Comparison of ENCODE assay signal across 15 cellular contexts in genomic region chr13:110331362-110331761, GRCh38. TPM values are rescaled to one million over a fixed set of nuclear protein-coding genes. Genes with fewer than 3 reads are reported as not detected.
DNase-seq lines count a peak whose midpoint lies in the region; ATAC-seq and TF ChIP-seq lines count a peak whose summit lies in the region.
"Had no signal": no experiment of that assay in that cellular context is flagged by ENCODE, and none has a peak within 500 bp of the region (broad histone marks: within the 10 kb centered on the region; RNA-seq: fewer than 3 reads in every experiment).

No MANE protein-coding gene starts in this region.

- CTCF ChIA-PET in activated CD4-positive, alpha-beta memory T cell treated with anti-CD3 and anti-CD28 coated beads for 36 hours (lab: Charles Lee) = no interaction called here

- peaks cover 74% of the 10 kb centered on the region for H3K36me3 Mint-ChIP-seq in endodermal cell (ENCODE audit: low read depth)
- H3K36me3 Mint-ChIP-seq in activated CD4-positive, alpha-beta memory T cell treated with anti-CD3 and anti-CD28 coated beads for 36 hours = no peaks in the 10 kb centered on the region
- H3K36me3 Mint-ChIP-seq: CD8-positive, alpha-beta T cell had no signal

- peaks cover 89% of the 10 kb centered on the region for H3K36me3 ChIP-seq in endodermal cell (ENCODE audit: control insufficient read depth, insufficient read depth, low read length)
- no peaks in the 10 kb centered on the region for H3K36me3 ChIP-seq in muscle layer of duodenum (ENCODE audit: control insufficient read depth in 1 of 2, insufficient read depth in 2 of 2, low read length in 2 of 2)
- H3K36me3 ChIP-seq in thyroid gland = no peaks in the 10 kb centered on the region

- no peak overlapping the region for H3K4me3 ChIP-seq in endodermal cell (ENCODE audit: low read length)
- no peak overlapping the region for H3K4me3 ChIP-seq in muscle layer of duodenum (ENCODE audit: low read depth in 1 of 2, low read length in 2 of 2)
- H3K4me3 ChIP-seq in thyroid gland (replicated peaks in 1 of 3) = no peak overlapping the region
- H3K4me3 ChIP-seq: PC-9 had no signal

- TF ChIP-seq CTCF in endodermal cell (conservative IDR thresholded peaks at IDR 0.05) (no peak), thyroid gland (IDR thresholded peaks at IDR 0.05) (no peak)

- TF ChIP-seq POLR2A in thyroid gland (IDR thresholded peaks at IDR 0.05) = peak in 1 of 2 donors; percentile 40

- H3K9me3 ChIP-seq in endodermal cell (ENCODE audit: control insufficient read depth, low read length) (no peaks in the 10 kb centered on the region), muscle layer of duodenum (ENCODE audit: control insufficient read depth in 1 of 2, low read length in 2 of 2) (no peaks in the 10 kb centered on the region), thyroid gland (no peaks in the 10 kb centered on the region)

- intact Hi-C loops in thyroid gland (cut with DNase I) = no loop called here
- intact Hi-C loops in activated CD4-positive, alpha-beta memory T cell treated with anti-CD3 and anti-CD28 coated beads for 36 hours (cut with micrococcal nuclease) = no loop called here

- peak overlapping the region; percentile 78 for H3K27ac Mint-ChIP-seq in endodermal cell
- H3K27ac Mint-ChIP-seq in activated CD4-positive, alpha-beta memory T cell treated with anti-CD3 and anti-CD28 coated beads for 36 hours = no peak overlapping the region
- H3K27ac Mint-ChIP-seq: CD8-positive, alpha-beta T cell; T-helper 17 cell had no signal

- peaks cover 8% of the 10 kb centered on the region for H3K4me1 ChIP-seq in endodermal cell (ENCODE audit: control insufficient read depth, insufficient read depth, low read length)
- H3K4me1 ChIP-seq in muscle layer of duodenum (ENCODE audit: control insufficient read depth in 1 of 2, insufficient read depth in 2 of 2, low read length in 2 of 2) = peaks cover 11 to 26% of the 10 kb centered on the region in 2 donors
- H3K4me1 ChIP-seq in thyroid gland = peaks cover 48 to 66% of the 10 kb centered on the region in 2 donors

- 83 to 95% methylated on average over 2 to 9 of the region's 11 CpGs for WGBS in endodermal cell (ENCODE audit: insufficient coverage in 1 of 2, insufficient read length in 1 of 2), 2 experiments
- WGBS in thyroid gland, 2 donors = 14 to 29% methylated on average over 11 of the region's 11 CpGs

- H3K4me3 Mint-ChIP-seq in endodermal cell = no peak overlapping the region
- no peak overlapping the region for H3K4me3 Mint-ChIP-seq in activated CD4-positive, alpha-beta memory T cell treated with anti-CD3 and anti-CD28 coated beads for 36 hours
- H3K4me3 Mint-ChIP-seq: CD8-positive, alpha-beta T cell; T-helper 17 cell had no signal

- H3K9ac ChIP-seq in endodermal cell (ENCODE audit: extremely low read depth, low read length, poor library complexity, severe bottlenecking) = no peak overlapping the region

- DNase-seq in M059J (ENCODE audit: low read depth) (peak; percentile 84), endodermal cell (no peak), thyroid gland (peak; percentile 84 to 87), SW 1271 (lab: John Stamatoyannopoulos, UW) (no peak), left lobe of liver (ENCODE audit: low spot score) (no peak), Kasumi-1 (lab: John Stamatoyannopoulos, UW) (no peak)
- DNase-seq in activated CD4-positive, alpha-beta memory T cell treated with anti-CD3 and anti-CD28 coated beads for 36 hours = no peak
- DNase-seq: activated CD4-positive, alpha-beta T cell treated with anti-CD3 and anti-CD28 coated beads, Interleukin-2, amount 50 U/mL, for 48 hours; CD8-positive, alpha-beta T cell; GF-D8; PC-9; stimulated activated naive CD4-positive, alpha-beta T cell treated with Interleukin-2 at 50 U/mL for 16 hours; T-helper 17 cell had no signal

- no peaks in the 10 kb centered on the region for H3K27me3 Mint-ChIP-seq in endodermal cell (ENCODE audit: insufficient read depth)
- H3K27me3 Mint-ChIP-seq in activated CD4-positive, alpha-beta memory T cell treated with anti-CD3 and anti-CD28 coated beads for 36 hours = peaks cover 16% of the 10 kb centered on the region

- no peak for ATAC-seq in left lobe of liver
- ATAC-seq: CD8-positive, alpha-beta T cell; HCT116; T-helper 17 cell had no signal

- H3K4me1 Mint-ChIP-seq in endodermal cell = peaks cover 52% of the 10 kb centered on the region
- H3K4me1 Mint-ChIP-seq in activated CD4-positive, alpha-beta memory T cell treated with anti-CD3 and anti-CD28 coated beads for 36 hours (ENCODE audit: low read depth) = no peaks in the 10 kb centered on the region
- H3K4me1 Mint-ChIP-seq: T-helper 17 cell had no signal

- H3K9me3 Mint-ChIP-seq in endodermal cell = no peaks in the 10 kb centered on the region
- peaks cover 10% of the 10 kb centered on the region for H3K9me3 Mint-ChIP-seq in activated CD4-positive, alpha-beta memory T cell treated with anti-CD3 and anti-CD28 coated beads for 36 hours
- H3K9me3 Mint-ChIP-seq: CD8-positive, alpha-beta T cell had no signal

- POLR2A ChIA-PET in activated CD4-positive, alpha-beta memory T cell treated with anti-CD3 and anti-CD28 coated beads for 36 hours (lab: Charles Lee) = no interaction called here

- H3K27ac ChIP-seq in endodermal cell (ENCODE audit: low read depth, low read length) (no peak overlapping the region), muscle layer of duodenum (ENCODE audit: low read length) (peak overlapping the region; percentile 71), thyroid gland (peak overlapping the region; percentile 70 to 92 (median 90))
- H3K27ac ChIP-seq: PC-9 had no signal

- H3K27me3 ChIP-seq in endodermal cell (ENCODE audit: control insufficient read depth, insufficient read depth, low read length, poor library complexity, severe bottlenecking) (no peaks in the 10 kb centered on the region), muscle layer of duodenum (ENCODE audit: low read depth, low read length) (no peaks in the 10 kb centered on the region), thyroid gland (no peaks in the 10 kb centered on the region)

RNA-seq across cellular contexts. Expression of gene COL4A2, which starts 24.3 kb away (rescaled TPM):
- 110 and 205 TPM in 2 replicates for total RNA-seq in M059J (2014; rRNA removed; shearing (Covaris generic))
- 100 to 1,000 TPM; 388 to 398 TPM for total RNA-seq in endodermal cell
- 216 TPM for polyA plus RNA-seq in endodermal cell (2013, experiment 1 of 2)
- 219 TPM for polyA plus RNA-seq in endodermal cell (2013, experiment 2 of 2)
- total RNA-seq in thyroid gland = 100 to 1,000 TPM in 3 of 4 donors, 10 to 100 TPM in 1; 97.6 to 193 (median 131) TPM
- 12.4 TPM for total RNA-seq in left lobe of liver
- total RNA-seq in activated CD4-positive, alpha-beta memory T cell treated with anti-CD3 and anti-CD28 coated beads for 36 hours = not detected
- total RNA-seq: CD8-positive, alpha-beta T cell had no signal

RNA-seq across cellular contexts. Expression of gene COL4A1, which starts 24.4 kb away (rescaled TPM):
- total RNA-seq in M059J (2014; rRNA removed; shearing (Covaris generic)) = 59.5 and 99.9 TPM in 2 replicates
- total RNA-seq in endodermal cell = 100 to 1,000 TPM; 702 to 764 TPM
- 174 TPM for polyA plus RNA-seq in endodermal cell (2013, experiment 1 of 2)
- polyA plus RNA-seq in endodermal cell (2013, experiment 2 of 2) = 194 TPM
- total RNA-seq in thyroid gland = 100 to 1,000 TPM in 2 of 4 donors, 10 to 100 TPM in 2; 71.3 to 161 (median 112) TPM
- 9.1 TPM for total RNA-seq in left lobe of liver
- not detected for total RNA-seq in activated CD4-positive, alpha-beta memory T cell treated with anti-CD3 and anti-CD28 coated beads for 36 hours
- total RNA-seq: CD8-positive, alpha-beta T cell had no signal

Comparison
In these comparisons a context has a peak if more than half of its experiments do, and no peak if none do; other contexts are left out.
1. DNase-seq: peak in M059J (single experiment) and thyroid gland (2 of 2); none in endodermal cell (single experiment), SW 1271 (0 of 2), left lobe of liver (single experiment), activated CD4-positive, alpha-beta memory T cell treated with anti-CD3 and anti-CD28 coated beads for 36 hours (single experiment) and Kasumi-1 (0 of 2).
2. RNA of gene COL4A2, which starts 24.3 kb away (total RNA-seq): 388 to 398 TPM in endodermal cell, 110 to 205 TPM in M059J, 97.6 to 193 TPM in thyroid gland and 12.4 TPM in left lobe of liver (single experiment); not detected in activated CD4-positive, alpha-beta memory T cell treated with anti-CD3 and anti-CD28 coated beads for 36 hours; every median in the first group is over 10 times any median in the second.
3. RNA of gene COL4A1, which starts 24.4 kb away (total RNA-seq): 702 to 764 TPM in endodermal cell, 71.3 to 161 TPM in thyroid gland, 59.5 to 99.9 TPM in M059J and 9.1 TPM in left lobe of liver (single experiment); not detected in activated CD4-positive, alpha-beta memory T cell treated with anti-CD3 and anti-CD28 coated beads for 36 hours; every median in the first group is over 10 times any median in the second.